Comparison of ENCODE assay signal across 20 cellular contexts in genomic region chr1:5972198-5972520, GRCh38. TPM values are rescaled to one million over a fixed set of nuclear protein-coding genes. Genes with fewer than 3 reads are reported as not detected.
DNase-seq lines count a peak whose midpoint lies in the region; ATAC-seq, FAIRE-seq and TF ChIP-seq lines count a peak whose summit lies in the region.
"Had no signal": no experiment of that assay in that cellular context is flagged by ENCODE, and none has a peak within 500 bp of the region (broad histone marks: within the 10 kb centered on the region; RNA-seq: fewer than 3 reads in every experiment).

No MANE protein-coding gene starts in this region.

- H3K36me3 ChIP-seq in osteoblast (ENCODE audit: insufficient read depth, low read length): no peaks in the 10 kb centered on the region
- H3K36me3 ChIP-seq in esophagus squamous epithelium: peaks cover 0 to 38% (median 0%) of the 10 kb centered on the region in 3 donors

- no peak for TF ChIP-seq CTCF in WTC11 (IDR thresholded peaks at IDR 0.05)
- no peak for TF ChIP-seq CTCF in osteoblast (IDR thresholded peaks at IDR 0.05; ENCODE audit: extremely low read depth, low read depth, low read length)
- no peak for TF ChIP-seq CTCF in esophagus squamous epithelium (IDR thresholded peaks at IDR 0.05)

- POLR2A ChIA-PET in WTC11 (lab: Charles Lee): no interaction called here

- CTCF ChIA-PET in WTC11 (lab: Charles Lee): no interaction called here

- no peak overlapping the region for H3K4me3 ChIP-seq in right cardiac atrium (ENCODE audit: low read length)
- H3K4me3 ChIP-seq in osteoblast (ENCODE audit: insufficient read depth, low read length): no peak overlapping the region
- H3K4me3 ChIP-seq in esophagus squamous epithelium: no peak overlapping the region
- H3K4me3 ChIP-seq: BLaER1 treated with 17β-estradiol and CSF1 and Interleukin-3, amounts not matched to agents 10 nM and 100 nM; GM12878; GM23248 had no signal

- peaks cover 10% of the 10 kb centered on the region for H3K4me1 Mint-ChIP-seq in WTC11
- H3K4me1 Mint-ChIP-seq: B cell had no signal

- no peaks in the 10 kb centered on the region for H3K27me3 Mint-ChIP-seq in WTC11 (ENCODE audit: low read depth)
- H3K27me3 Mint-ChIP-seq: B cell had no signal

- H3K4me1 ChIP-seq in right cardiac atrium (ENCODE audit: control insufficient read depth, insufficient read depth, low read length) (no peaks in the 10 kb centered on the region), osteoblast (ENCODE audit: insufficient read depth, low read length) (no peaks in the 10 kb centered on the region), esophagus squamous epithelium (no peaks in the 10 kb centered on the region)

- TF ChIP-seq POLR2A in esophagus squamous epithelium (IDR thresholded peaks at IDR 0.05): no peak
- no peak for TF ChIP-seq POLR2A in GM12892 (IDR thresholded peaks at IDR 0.05; ENCODE audit: low read depth, low read length)

- H3K4me2 ChIP-seq in osteoblast (ENCODE audit: insufficient read depth, low read length): no peak overlapping the region
- H3K4me2 ChIP-seq: BLaER1 treated with 17β-estradiol and CSF1 and Interleukin-3, amounts not matched to agents 10 nM and 100 nM had no signal

- H3K27me3 ChIP-seq in right cardiac atrium (ENCODE audit: control insufficient read depth, insufficient read depth) (no peaks in the 10 kb centered on the region), osteoblast (ENCODE audit: insufficient read depth, low read length) (no peaks in the 10 kb centered on the region), esophagus squamous epithelium (no peaks in the 10 kb centered on the region)
- H3K27me3 ChIP-seq: BLaER1 treated with 17β-estradiol and CSF1 and Interleukin-3, amounts not matched to agents 10 nM and 100 nM had no signal

- no peak for FAIRE-seq in GM12892 (lab: Jason Lieb, UNC)
- FAIRE-seq: GM12878, GM19239, H54 had no signal

- H3K27ac ChIP-seq in right cardiac atrium (ENCODE audit: low read length) (no peak overlapping the region), osteoblast (ENCODE audit: low read depth, low read length) (no peak overlapping the region), esophagus squamous epithelium (no peak overlapping the region)
- H3K27ac ChIP-seq: BLaER1 treated with 17β-estradiol and CSF1 and Interleukin-3, amounts not matched to agents 10 nM and 100 nM; GM23248; HL-60 had no signal

- no peaks in the 10 kb centered on the region for H3K9me3 Mint-ChIP-seq in WTC11
- H3K9me3 Mint-ChIP-seq: CD8-positive, alpha-beta T cell had no signal

- intact Hi-C loops in cardiac septum (cut with DNase I): loop anchor here (10.0 kb wide), 1 partner anchor 1317 kb away; the partner anchor contains the start of gene AJAP1
- intact Hi-C loops in right cardiac atrium (cut with DNase I): loop anchor here in 1 of 4 donors (10.0 kb wide), 2 partner anchors 457 to 1317 kb away; partner anchors contain the start of gene AJAP1
- intact Hi-C loops in esophagus squamous epithelium (cut with DNase I): no loop called here

- no peak overlapping the region for H3K4me3 Mint-ChIP-seq in WTC11
- H3K4me3 Mint-ChIP-seq: B cell; CD8-positive, alpha-beta T cell had no signal

- no peak overlapping the region for H3K27ac Mint-ChIP-seq in WTC11
- H3K27ac Mint-ChIP-seq: B cell; CD8-positive, alpha-beta T cell had no signal

- no peaks in the 10 kb centered on the region for H3K9me3 ChIP-seq in right cardiac atrium (ENCODE audit: control insufficient read depth, low read length)
- H3K9me3 ChIP-seq in osteoblast (ENCODE audit: low read depth, low read length): no peaks in the 10 kb centered on the region
- no peaks in the 10 kb centered on the region for H3K9me3 ChIP-seq in esophagus squamous epithelium
- H3K9me3 ChIP-seq: BLaER1 treated with 17β-estradiol and CSF1 and Interleukin-3, amounts not matched to agents 10 nM and 100 nM had no signal

- WGBS in right cardiac atrium: 90% methylated on average over 4 of the region's 4 CpGs
- 73 to 83% methylated on average over 3 to 4 of the region's 4 CpGs for WGBS in esophagus squamous epithelium, 2 donors

- peaks cover 8% of the 10 kb centered on the region for H4K20me1 ChIP-seq in osteoblast (ENCODE audit: insufficient read depth, low read length)

- H2AFZ ChIP-seq in osteoblast (ENCODE audit: low read length): no peak overlapping the region
- H2AFZ ChIP-seq: GM23248 had no signal

- no peak for ATAC-seq in right cardiac atrium
- ATAC-seq in WTC11: no peak
- ATAC-seq: CD8-positive, alpha-beta T cell; GM12878 had no signal

- DNase-seq in cardiac septum (ENCODE audit: low spot score) (peak; percentile 24), right cardiac atrium (no peak), WTC11 (ENCODE audit: low spot score) (peak; percentile 3), osteoblast (ENCODE audit: insufficient read length, low spot score, missing footprints) (peak; percentile 53), NCI-H446 (lab: John Stamatoyannopoulos, UW) (no peak), esophagus squamous epithelium (lab: John Stamatoyannopoulos, UW) (no peak), GM12892 (ENCODE audit: insufficient read length) (no peak), glomerular visceral epithelial cell (ENCODE audit: extremely low spot score) (no peak)
- DNase-seq: 8988T; Calu3; CD8-positive, alpha-beta T cell; DMS79 treated with DMSO at 0.1 percent for 48 hours; GM23248; HCEC 1CT had no signal

- H3K79me2 ChIP-seq in osteoblast (ENCODE audit: insufficient read depth, low read length): no peaks in the 10 kb centered on the region

- H3K36me3 Mint-ChIP-seq in WTC11: peaks cover 7% of the 10 kb centered on the region; the same call in 1 of the 2 replicates

TF ChIP-seq in WTC11, 78 proteins besides CTCF, POLR2A, EP300 and RAD21 (continues in another document):
- TF ChIP-seq ZBTB21 (CRISPR knock-in tag; IDR thresholded peaks at IDR 0.05; ENCODE audit: borderline replicate concordance) (no peak), ZNF121 (CRISPR knock-in tag; IDR thresholded peaks at IDR 0.05) (no peak), NR2C2 (CRISPR knock-in tag; IDR thresholded peaks at IDR 0.05) (no peak), NFE2L1 (CRISPR knock-in tag; IDR thresholded peaks at IDR 0.05) (no peak), NFATC4 (CRISPR knock-in tag; IDR thresholded peaks at IDR 0.05) (no peak), RELA (CRISPR knock-in tag; IDR thresholded peaks at IDR 0.05; ENCODE audit: borderline replicate concordance) (no peak), RORB (CRISPR knock-in tag; IDR thresholded peaks at IDR 0.05) (no peak), HMGA2 (CRISPR knock-in tag; IDR thresholded peaks at IDR 0.05) (no peak), FOXP4 (CRISPR knock-in tag; IDR thresholded peaks at IDR 0.05) (no peak), ELF4 (CRISPR knock-in tag; IDR thresholded peaks at IDR 0.05; ENCODE audit: low read depth) (no peak)
- TF ChIP-seq, protein P1, sequence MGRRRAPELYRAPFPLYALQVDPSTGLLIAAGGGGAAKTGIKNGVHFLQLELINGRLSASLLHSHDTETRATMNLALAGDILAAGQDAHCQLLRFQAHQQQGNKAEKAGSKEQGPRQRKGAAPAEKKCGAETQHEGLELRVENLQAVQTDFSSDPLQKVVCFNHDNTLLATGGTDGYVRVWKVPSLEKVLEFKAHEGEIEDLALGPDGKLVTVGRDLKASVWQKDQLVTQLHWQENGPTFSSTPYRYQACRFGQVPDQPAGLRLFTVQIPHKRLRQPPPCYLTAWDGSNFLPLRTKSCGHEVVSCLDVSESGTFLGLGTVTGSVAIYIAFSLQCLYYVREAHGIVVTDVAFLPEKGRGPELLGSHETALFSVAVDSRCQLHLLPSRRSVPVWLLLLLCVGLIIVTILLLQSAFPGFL (CRISPR knock-in tag; IDR thresholded peaks at IDR 0.05; ENCODE audit: borderline replicate concordance): no peak
- TF ChIP-seq, protein P2, sequence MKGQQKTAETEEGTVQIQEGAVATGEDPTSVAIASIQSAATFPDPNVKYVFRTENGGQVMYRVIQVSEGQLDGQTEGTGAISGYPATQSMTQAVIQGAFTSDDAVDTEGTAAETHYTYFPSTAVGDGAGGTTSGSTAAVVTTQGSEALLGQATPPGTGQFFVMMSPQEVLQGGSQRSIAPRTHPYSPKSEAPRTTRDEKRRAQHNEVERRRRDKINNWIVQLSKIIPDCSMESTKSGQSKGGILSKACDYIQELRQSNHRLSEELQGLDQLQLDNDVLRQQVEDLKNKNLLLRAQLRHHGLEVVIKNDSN (CRISPR knock-in tag; IDR thresholded peaks at IDR 0.05): no peak

RNA-seq across cellular contexts. Expression of gene NPHP4, which starts 20.1 kb away (rescaled TPM):
- total RNA-seq in cardiac septum: 6.6 TPM
- 1 to 10 TPM; 4.8 to 6.0 (median 5.4) TPM for total RNA-seq in right cardiac atrium
- polyA plus RNA-seq in right cardiac atrium: 2.8 TPM
- total RNA-seq in WTC11 (2021): 10.6 to 16.8 TPM (median 12.0 TPM) in 3 replicates
- 6.5 and 8.0 TPM in 2 replicates for total RNA-seq in osteoblast
- 1 to 10 TPM; 2.4 to 8.8 (median 5.3) TPM for total RNA-seq in esophagus squamous epithelium
- polyA plus RNA-seq in GM12892 (2012; ENCODE audit: missing spikeins): 4.7 TPM

Comparison
In these comparisons a context has a peak if more than half of its experiments do, and no peak if none do; other contexts are left out.
1. DNase-seq: peak in cardiac septum (single experiment), WTC11 (single experiment) and osteoblast (single experiment); none in right cardiac atrium (0 of 3), NCI-H446 (0 of 2), esophagus squamous epithelium (single experiment), GM12892 (single experiment) and glomerular visceral epithelial cell (single experiment).